20 cellular contexts compared by ENCODE assay signal in the genomic region with DNA sequence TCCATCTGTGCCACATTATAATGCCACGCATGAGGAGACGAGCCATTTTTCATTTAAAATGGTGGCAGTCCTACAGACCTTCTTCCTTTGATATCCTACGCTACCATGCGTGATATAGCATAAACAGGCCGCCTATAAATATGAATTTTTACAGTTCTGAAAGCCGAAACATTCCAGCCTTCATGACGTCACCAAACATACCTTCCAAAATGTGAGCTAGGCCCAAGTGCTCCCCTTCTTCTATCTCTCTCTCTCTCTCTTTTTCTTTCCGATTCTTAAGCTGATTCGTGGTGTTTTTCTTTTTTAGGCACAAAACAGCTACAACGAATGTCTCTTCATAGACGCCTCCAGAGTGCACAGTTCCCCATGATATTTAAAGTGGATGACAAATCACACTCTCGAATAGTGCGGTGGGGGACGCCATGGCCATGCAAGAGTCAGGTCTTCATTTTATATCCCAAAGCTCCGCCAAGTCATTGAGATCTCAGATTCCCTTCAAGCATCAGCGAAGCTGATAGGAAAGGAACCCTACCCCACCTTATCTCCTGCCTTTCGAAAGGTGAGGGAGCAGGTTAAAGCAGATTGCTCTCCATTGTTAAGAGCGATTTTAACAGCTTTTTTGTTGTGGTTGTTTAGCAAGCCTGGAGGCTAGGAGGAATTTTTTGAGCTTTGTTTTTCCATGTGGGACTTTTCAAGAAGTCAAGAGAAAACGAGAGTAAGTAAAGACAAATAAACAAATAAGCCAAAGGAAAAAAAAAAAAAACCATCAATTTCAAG.
DNase-seq lines count a peak whose midpoint lies in the region; ATAC-seq and TF ChIP-seq lines count a peak whose summit lies in the region.
"Had no signal": no experiment of that assay in that cellular context is flagged by ENCODE, and none has a peak within 500 bp of the region (broad histone marks: within the 10 kb centered on the region; RNA-seq: fewer than 3 reads in every experiment).

No MANE protein-coding gene starts in this region.

- H3K27ac ChIP-seq in GM23338 (ENCODE audit: low read depth) (no peak overlapping the region), OCI-LY1 (ENCODE audit: low read depth, low read length, poor library complexity, severe bottlenecking) (no peak overlapping the region), SK-N-SH (ENCODE audit: low read depth in 2 of 2, low read length in 1 of 2) (no peak overlapping the region)

- H3K36me3 Mint-ChIP-seq in GM23338 (ENCODE audit: low read depth) (peaks cover 6% of the 10 kb centered on the region; the same call in 1 of the 3 replicates), progenitor cell of endocrine pancreas (ENCODE audit: insufficient read depth) (peaks cover 1% of the 10 kb centered on the region)
- H3K36me3 Mint-ChIP-seq: CD4-positive, CD25-positive, alpha-beta regulatory T cell; CD8-positive, alpha-beta memory T cell had no signal

- H3K9ac ChIP-seq in OCI-LY1 (ENCODE audit: low read length) (no peak overlapping the region), SK-N-SH (no peak overlapping the region)

- H3K36me3 ChIP-seq in GM23338 (ENCODE audit: insufficient read depth) (no peaks in the 10 kb centered on the region), OCI-LY1 (ENCODE audit: insufficient read depth, low read length) (no peaks in the 10 kb centered on the region; the same call in 1 of the 2 replicates), SK-N-SH (replicated peaks in 1 of 2; ENCODE audit: control insufficient read depth in 1 of 2, insufficient read depth in 2 of 2, low read length in 1 of 2) (no peaks in the 10 kb centered on the region)
- H3K36me3 ChIP-seq: BE2C, HAP-1 had no signal

- no peaks in the 10 kb centered on the region for H3F3A ChIP-seq in GM23338 (replicated peaks; ENCODE audit: low read depth)
- no peaks in the 10 kb centered on the region for H3F3A ChIP-seq in OCI-LY1 (ENCODE audit: insufficient read depth, low read length)
- no peaks in the 10 kb centered on the region for H3F3A ChIP-seq in SK-N-SH (replicated peaks; ENCODE audit: insufficient read depth)

- peak; percentile 15 for DNase-seq in GM23338 (ENCODE audit: low spot score)
- DNase-seq in iPS-NIHi7 (ENCODE audit: extremely low spot score) = peak; percentile 11
- DNase-seq in progenitor cell of endocrine pancreas (ENCODE audit: low spot score, unreplicated experiment) = no peak
- DNase-seq in SK-N-SH = no peak
- DNase-seq: ACHN; BE2C; C1 segment of cervical spinal cord; CD4-positive, CD25-positive, alpha-beta regulatory T cell; CD8-positive, alpha-beta memory T cell; COR-L47; DMS 273 treated with DMSO at 0.1 percent for 48 hours; DMS53; DND-41; EL; GOT3; KG1 had no signal

- no peak overlapping the region for H3K27ac Mint-ChIP-seq in GM23338
- H3K27ac Mint-ChIP-seq in progenitor cell of endocrine pancreas = peak overlapping the region; percentile 73
- H3K27ac Mint-ChIP-seq: CD4-positive, CD25-positive, alpha-beta regulatory T cell; CD8-positive, alpha-beta memory T cell had no signal

- H3K9me3 ChIP-seq in OCI-LY1 (ENCODE audit: low read length) (peaks cover 13% of the 10 kb centered on the region; the same call in 1 of the 2 replicates), SK-N-SH (no peaks in the 10 kb centered on the region)
- H3K9me3 ChIP-seq: BE2C, HAP-1 had no signal

- TF ChIP-seq EP300 in SK-N-SH (IDR thresholded peaks at IDR 0.05; ENCODE audit: borderline replicate concordance in 1 of 2, low read depth in 1 of 2, low read length in 1 of 2) = no peak

- H3K4me1 Mint-ChIP-seq in GM23338 (no peaks in the 10 kb centered on the region; the same call in 2 of the 3 replicates), progenitor cell of endocrine pancreas (ENCODE audit: low read depth) (peaks cover 14% of the 10 kb centered on the region)
- H3K4me1 Mint-ChIP-seq: CD4-positive, CD25-positive, alpha-beta regulatory T cell; CD8-positive, alpha-beta memory T cell had no signal

- 0 out of 2 replicates have a peak overlapping the region, but pooled peaks have one; percentile 18 for H2AFZ ChIP-seq in GM23338
- H2AFZ ChIP-seq in OCI-LY1 (ENCODE audit: low read length) = peak overlapping the region; percentile 78
- H2AFZ ChIP-seq in SK-N-SH (ENCODE audit: low read depth) = no peak overlapping the region

- H3K27me3 ChIP-seq in GM23338 (ENCODE audit: insufficient read depth) (no peaks in the 10 kb centered on the region), OCI-LY1 (ENCODE audit: insufficient read depth, low read length) (no peaks in the 10 kb centered on the region), SK-N-SH (ENCODE audit: insufficient read depth) (no peaks in the 10 kb centered on the region)
- H3K27me3 ChIP-seq: BE2C had no signal

- CTCF ChIA-PET in SK-N-SH (lab: Yijun Ruan, JAX) = interaction anchor here (0.6 to 0.9 kb wide), 3 partner anchors 11 to 77 kb away, joined by 3 to 4 read pairs (median 3); no protein-coding TSS in a partner anchor

- no peak overlapping the region for H3K4me3 ChIP-seq in GM23338
- H3K4me3 ChIP-seq in OCI-LY1 (ENCODE audit: low read depth, low read length, poor library complexity, severe bottlenecking) = no peak overlapping the region
- H3K4me3 ChIP-seq in SK-N-SH (ENCODE audit: low read depth in 2 of 2, low read length in 1 of 2) = no peak overlapping the region
- H3K4me3 ChIP-seq: HAP-1 had no signal

- H3K27me3 Mint-ChIP-seq in GM23338 (ENCODE audit: insufficient read depth, low read depth, poor library complexity) = no peaks in the 10 kb centered on the region
- H3K27me3 Mint-ChIP-seq in progenitor cell of endocrine pancreas = no peaks in the 10 kb centered on the region
- H3K27me3 Mint-ChIP-seq: CD4-positive, CD25-positive, alpha-beta regulatory T cell; CD8-positive, alpha-beta memory T cell had no signal

- H3K4me3 Mint-ChIP-seq in GM23338 (no peak overlapping the region), progenitor cell of endocrine pancreas (ENCODE audit: low read depth) (peak overlapping the region; percentile 6)
- H3K4me3 Mint-ChIP-seq: CD8-positive, alpha-beta memory T cell had no signal

- H3K9me3 Mint-ChIP-seq in GM23338 = peaks cover 75% of the 10 kb centered on the region
- H3K9me3 Mint-ChIP-seq in progenitor cell of endocrine pancreas (ENCODE audit: low read depth) = peaks cover 7% of the 10 kb centered on the region

- no peak for TF ChIP-seq RAD21 in SK-N-SH (IDR thresholded peaks at IDR 0.05; ENCODE audit: low read length)

- 52% methylated on average over 19 of the region's 19 CpGs for WGBS in SK-N-SH (ENCODE audit: low lambda C conversion rate)

- POLR2A ChIA-PET in SK-N-SH (lab: Yijun Ruan, JAX) = no interaction called here

- no peaks in the 10 kb centered on the region for H4K20me1 ChIP-seq in GM23338 (replicated peaks; ENCODE audit: insufficient read depth)
- no peaks in the 10 kb centered on the region for H4K20me1 ChIP-seq in OCI-LY1 (ENCODE audit: insufficient read depth, low read length)
- H4K20me1 ChIP-seq in SK-N-SH (ENCODE audit: insufficient read depth) = no peaks in the 10 kb centered on the region

- H3K9me2 ChIP-seq in GM23338 (ENCODE audit: insufficient read depth) (no peaks in the 10 kb centered on the region), OCI-LY1 (ENCODE audit: low read depth, low read length) (no peaks in the 10 kb centered on the region), SK-N-SH (no peaks in the 10 kb centered on the region)

- TF ChIP-seq CTCF in GM23338 (conservative IDR thresholded peaks at IDR 0.05; ENCODE audit: low read depth in 2 of 2) (no peak), OCI-LY1 (IDR thresholded peaks at IDR 0.05; ENCODE audit: low read length) (no peak), progenitor cell of endocrine pancreas (IDR thresholded peaks at IDR 0.05; ENCODE audit: unreplicated experiment) (no peak), SK-N-SH (IDR thresholded peaks at IDR 0.05) (no peak)

- H3K4me1 ChIP-seq in GM23338 (ENCODE audit: insufficient read depth) (no peaks in the 10 kb centered on the region), OCI-LY1 (ENCODE audit: insufficient read depth, low read length, severe bottlenecking) (peaks cover 27% of the 10 kb centered on the region), SK-N-SH (ENCODE audit: control insufficient read depth in 1 of 2, insufficient read depth in 2 of 2, low read depth in 1 of 2, low read length in 1 of 2) (no peaks in the 10 kb centered on the region; a peak in 2 of 4 replicates)
- H3K4me1 ChIP-seq: BE2C, HAP-1 had no signal

- H3K4me2 ChIP-seq in GM23338 = no peak overlapping the region
- H3K4me2 ChIP-seq in OCI-LY1 (ENCODE audit: low read length) = no peak overlapping the region
- no peak overlapping the region for H3K4me2 ChIP-seq in SK-N-SH

- ATAC-seq in GM23338 (no peak; the same call in 2 of the 3 replicates), GM21576 (IDR thresholded peaks at IDR 0.05; ENCODE audit: unreplicated experiment) (no peak), HG02884 (IDR thresholded peaks at IDR 0.05; ENCODE audit: unreplicated experiment) (no peak)

- no peaks in the 10 kb centered on the region for H3K79me2 ChIP-seq in GM23338 (replicated peaks; ENCODE audit: insufficient read depth)
- H3K79me2 ChIP-seq in OCI-LY1 (ENCODE audit: insufficient read depth, low read length) = no peaks in the 10 kb centered on the region
- H3K79me2 ChIP-seq in SK-N-SH (ENCODE audit: insufficient read depth) = no peaks in the 10 kb centered on the region

TF ChIP-seq in GM23338, 12 proteins besides CTCF, POLR2A, EP300 and RAD21 (continues in another document):
- TF ChIP-seq, protein P1, sequence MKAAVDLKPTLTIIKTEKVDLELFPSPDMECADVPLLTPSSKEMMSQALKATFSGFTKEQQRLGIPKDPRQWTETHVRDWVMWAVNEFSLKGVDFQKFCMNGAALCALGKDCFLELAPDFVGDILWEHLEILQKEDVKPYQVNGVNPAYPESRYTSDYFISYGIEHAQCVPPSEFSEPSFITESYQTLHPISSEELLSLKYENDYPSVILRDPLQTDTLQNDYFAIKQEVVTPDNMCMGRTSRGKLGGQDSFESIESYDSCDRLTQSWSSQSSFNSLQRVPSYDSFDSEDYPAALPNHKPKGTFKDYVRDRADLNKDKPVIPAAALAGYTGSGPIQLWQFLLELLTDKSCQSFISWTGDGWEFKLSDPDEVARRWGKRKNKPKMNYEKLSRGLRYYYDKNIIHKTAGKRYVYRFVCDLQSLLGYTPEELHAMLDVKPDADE (IDR thresholded peaks at IDR 0.05) = no peak
- TF ChIP-seq NANOG (IDR thresholded peaks at IDR 0.05; ENCODE audit: borderline replicate concordance) = no peak
- TF ChIP-seq JUNB (IDR thresholded peaks at IDR 0.05; ENCODE audit: unreplicated experiment) = no peak

TF ChIP-seq in SK-N-SH, 30 proteins besides CTCF, POLR2A, EP300 and RAD21 (continues in another document):
- TF ChIP-seq CHD2 (IDR thresholded peaks at IDR 0.05; ENCODE audit: low read length, partially characterized antibody) (no peak), ELF1 (IDR thresholded peaks at IDR 0.05) (no peak), MEF2A (IDR thresholded peaks at IDR 0.05; ENCODE audit: borderline replicate concordance, low read depth) (no peak), RFX5 (IDR thresholded peaks at IDR 0.05; ENCODE audit: low read length) (no peak)

Comparison
In these comparisons a context has a peak if more than half of its experiments do, and no peak if none do; other contexts are left out.
1. DNase-seq: peak in GM23338 (single experiment) and iPS-NIHi7 (single experiment); none in progenitor cell of endocrine pancreas (single experiment) and SK-N-SH (single experiment).